Comparison of ENCODE assay signal across 8 cellular contexts in the genomic region with DNA sequence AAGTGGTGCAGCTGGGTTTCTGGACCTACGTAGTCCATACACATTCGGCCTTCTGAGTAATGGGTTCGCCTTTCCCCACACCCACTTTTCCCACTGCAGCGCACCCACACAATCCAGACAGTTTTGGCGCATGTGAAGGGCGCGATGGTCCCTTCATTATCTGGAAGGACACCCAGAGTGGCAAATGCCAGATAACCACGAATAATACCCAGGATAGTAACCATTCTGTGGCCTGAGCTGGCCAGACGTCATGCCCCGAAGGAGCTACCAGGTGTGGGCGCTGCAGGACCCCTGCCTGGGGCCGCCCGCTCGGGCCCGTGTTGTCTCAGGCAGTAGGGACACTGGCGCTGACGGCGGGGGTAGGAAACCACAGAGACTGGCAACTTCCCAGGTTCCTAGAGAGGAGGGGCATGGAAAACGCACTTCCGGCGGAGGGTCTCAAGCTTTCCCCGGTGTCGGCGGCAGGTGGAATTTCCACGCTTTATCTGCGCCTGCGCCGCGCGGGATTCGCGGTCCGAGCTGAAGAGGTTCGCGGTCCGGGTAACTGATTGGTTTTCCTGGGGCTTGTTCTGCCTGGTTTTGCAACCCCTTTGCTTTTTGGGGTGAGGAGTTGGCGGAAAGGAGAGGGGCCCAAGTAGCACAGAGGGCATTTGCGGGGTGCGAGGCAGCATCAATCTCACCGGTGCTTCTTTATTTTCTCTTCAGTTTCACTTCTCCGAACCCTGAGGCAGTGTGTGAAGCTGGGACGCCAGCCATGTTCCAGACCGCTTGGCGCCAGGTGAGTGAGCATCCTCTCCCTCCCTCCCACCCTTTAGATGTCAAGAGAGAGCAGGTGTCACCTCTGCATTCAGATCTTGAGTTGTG. TPM values are rescaled to one million over a fixed set of nuclear protein-coding genes. Genes with fewer than 3 reads are reported as not detected.
DNase-seq lines count a peak whose midpoint lies in the region; ATAC-seq lines count a peak whose summit lies in the region.

TSS of gene ZNF620 (plus strand) at position 441 of the 864 bp plus-strand sequence. CDS start at position 755, 314 bp downstream.

- peaks cover 14% of the 10 kb centered on the region for H3K27me3 ChIP-seq in BLaER1
- no peaks in the 10 kb centered on the region for H3K27me3 ChIP-seq in NT2/D1 (ENCODE audit: insufficient read depth, insufficient read length)
- no peaks in the 10 kb centered on the region for H3K27me3 ChIP-seq in muscle layer of duodenum (ENCODE audit: low read depth, low read length)

- peaks cover 13% of the 10 kb centered on the region for H3K9me3 ChIP-seq in BLaER1
- H3K9me3 ChIP-seq in NT2/D1 (ENCODE audit: insufficient read depth, low read length), result no peaks in the 10 kb centered on the region; the same call in 1 of the 2 replicates
- no peaks in the 10 kb centered on the region for H3K9me3 ChIP-seq in muscle layer of duodenum (ENCODE audit: control insufficient read depth in 1 of 2, low read length in 2 of 2)

- peak; percentile 85 for ATAC-seq in HG03460 (IDR thresholded peaks at IDR 0.05; ENCODE audit: unreplicated experiment)
- ATAC-seq in esophagus mucosa, result peak; percentile 55

- H3K4me1 ChIP-seq in BLaER1 (0 out of 2 replicates have a peak, but pooled peaks cover 5% of the 10 kb centered on the region), NT2/D1 (ENCODE audit: insufficient read depth, insufficient read length) (peaks cover 2% of the 10 kb centered on the region), muscle layer of duodenum (ENCODE audit: control insufficient read depth in 1 of 2, insufficient read depth in 2 of 2, low read length in 2 of 2) (peaks cover 0 to 7% of the 10 kb centered on the region in 2 donors)

- H3K36me3 ChIP-seq in BLaER1, result no peaks in the 10 kb centered on the region; the same call in 1 of the 2 replicates
- H3K36me3 ChIP-seq in NT2/D1 (ENCODE audit: insufficient read depth, insufficient read length, low read length), result peaks cover 20% of the 10 kb centered on the region
- peaks cover 0 to 11% of the 10 kb centered on the region in 2 donors for H3K36me3 ChIP-seq in muscle layer of duodenum (ENCODE audit: control insufficient read depth in 1 of 2, insufficient read depth in 2 of 2, low read length in 2 of 2)

- DNase-seq in GM19240 (ENCODE audit: insufficient read length, low spot score) (peak; percentile 41), NT2/D1 (ENCODE audit: low read depth, low spot score) (peak; percentile 68)
- DNase-seq in activated T-cell treated with anti-CD3 and anti-CD28 coated beads, Interleukin-2, amount 50 U/mL, for 1 hour, result peak; percentile 63
- peak; percentile 28 to 33 for DNase-seq in stimulated activated CD8-positive, alpha-beta memory T cell treated with anti-CD3 and anti-CD28 coated beads, Interleukin-7, amount 100 ng/mL, for 48 hours (ENCODE audit: extremely low read depth in 1 of 2, low read depth in 1 of 2)

- H3K27ac ChIP-seq in BLaER1 (no peak within 1 kb of the TSS), muscle layer of duodenum (ENCODE audit: low read length) (peak within 1 kb of the TSS; percentile 35)

- H3K9ac ChIP-seq in BLaER1 (no peak within 1 kb of the TSS), NT2/D1 (ENCODE audit: insufficient read length, low read depth) (peak within 1 kb of the TSS; percentile 92)

- H3K4me3 ChIP-seq in BLaER1 (peak within 1 kb of the TSS; percentile 61), NT2/D1 (ENCODE audit: insufficient read length, low read depth) (peak within 1 kb of the TSS; percentile 92), muscle layer of duodenum (ENCODE audit: low read depth in 1 of 2, low read length in 2 of 2) (peak within 1 kb of the TSS; percentile 84 to 87)

- H4K20me1 ChIP-seq in BLaER1, result no peaks in the 10 kb centered on the region

- peak within 1 kb of the TSS; percentile 79 for H3K4me2 ChIP-seq in BLaER1

RNA-seq across cellular contexts. Expression of gene ZNF620, which starts in this region (rescaled TPM):
- 0.56 TPM for total RNA-seq in esophagus mucosa

Comparison
In these comparisons a context has a peak if more than half of its experiments do, and no peak if none do; other contexts are left out.
1. Peak in ATAC-seq in esophagus mucosa; RNA of the gene not detected or under 1 TPM.